In the genomic region with DNA sequence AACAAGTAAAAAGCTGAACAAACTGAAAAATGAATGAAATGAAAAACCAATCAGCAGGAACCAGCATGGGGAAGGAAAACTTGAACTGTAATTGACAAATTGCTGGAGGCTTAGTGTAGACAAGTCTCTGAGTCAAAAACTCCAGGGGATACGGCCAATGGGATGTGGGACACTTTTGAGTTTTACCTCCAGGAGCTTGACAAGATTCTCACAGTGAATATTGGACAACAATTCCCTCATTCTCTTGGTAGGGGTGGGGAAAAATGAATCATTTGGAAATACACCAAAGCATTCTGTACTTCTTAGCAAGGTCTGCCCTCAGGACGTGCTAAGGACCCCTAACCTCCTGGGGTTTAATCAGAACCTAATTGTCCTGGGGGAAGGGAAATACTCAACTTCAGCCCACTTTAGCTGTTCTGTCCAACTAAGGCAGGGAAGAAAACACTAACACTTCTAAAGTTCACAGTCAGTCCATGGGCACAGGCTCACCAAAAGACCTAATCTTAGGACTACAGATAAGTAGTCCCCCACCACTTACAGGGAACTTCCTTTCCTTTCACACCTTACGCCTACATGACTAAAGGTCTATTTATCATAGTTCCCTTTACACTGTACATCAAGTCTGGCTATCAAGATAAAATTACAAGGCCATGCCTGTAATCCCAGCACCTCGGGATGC, we compare ENCODE assay signal across 1 cellular context.
TF ChIP-seq lines count a peak whose summit lies in the region.

No MANE protein-coding gene starts in this region.

TF ChIP-seq in K562, 482 proteins besides CTCF, POLR2A, EP300 and RAD21 (continued from another document and continues in another):
- TF ChIP-seq, protein P1, sequence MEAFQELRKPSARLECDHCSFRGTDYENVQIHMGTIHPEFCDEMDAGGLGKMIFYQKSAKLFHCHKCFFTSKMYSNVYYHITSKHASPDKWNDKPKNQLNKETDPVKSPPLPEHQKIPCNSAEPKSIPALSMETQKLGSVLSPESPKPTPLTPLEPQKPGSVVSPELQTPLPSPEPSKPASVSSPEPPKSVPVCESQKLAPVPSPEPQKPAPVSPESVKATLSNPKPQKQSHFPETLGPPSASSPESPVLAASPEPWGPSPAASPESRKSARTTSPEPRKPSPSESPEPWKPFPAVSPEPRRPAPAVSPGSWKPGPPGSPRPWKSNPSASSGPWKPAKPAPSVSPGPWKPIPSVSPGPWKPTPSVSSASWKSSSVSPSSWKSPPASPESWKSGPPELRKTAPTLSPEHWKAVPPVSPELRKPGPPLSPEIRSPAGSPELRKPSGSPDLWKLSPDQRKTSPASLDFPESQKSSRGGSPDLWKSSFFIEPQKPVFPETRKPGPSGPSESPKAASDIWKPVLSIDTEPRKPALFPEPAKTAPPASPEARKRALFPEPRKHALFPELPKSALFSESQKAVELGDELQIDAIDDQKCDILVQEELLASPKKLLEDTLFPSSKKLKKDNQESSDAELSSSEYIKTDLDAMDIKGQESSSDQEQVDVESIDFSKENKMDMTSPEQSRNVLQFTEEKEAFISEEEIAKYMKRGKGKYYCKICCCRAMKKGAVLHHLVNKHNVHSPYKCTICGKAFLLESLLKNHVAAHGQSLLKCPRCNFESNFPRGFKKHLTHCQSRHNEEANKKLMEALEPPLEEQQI (IDR thresholded peaks at IDR 0.05), result no peak
- no peak for TF ChIP-seq ZNF584 (CRISPR knock-in tag; IDR thresholded peaks at IDR 0.05; ENCODE audit: low read depth)
- 0 out of 2 replicates have a peak, but pooled peaks have one; percentile 33 for TF ChIP-seq FOXM1 (IDR thresholded peaks at IDR 0.05; ENCODE audit: low read depth)
- TF ChIP-seq FOXM1 (CRISPR knock-in tag; IDR thresholded peaks at IDR 0.05; ENCODE audit: low read depth), result no peak
- no peak for TF ChIP-seq NFIX (CRISPR knock-in tag; IDR thresholded peaks at IDR 0.05; ENCODE audit: low read depth)
- TF ChIP-seq POLR2AphosphoS2 (IDR thresholded peaks at IDR 0.05; ENCODE audit: low read length), result no peak
- no peak for TF ChIP-seq ATF6 (CRISPR knock-in tag; IDR thresholded peaks at IDR 0.05)
- no peak for TF ChIP-seq RAD51 (IDR thresholded peaks at IDR 0.05; ENCODE audit: borderline replicate concordance, low read depth)
- no peak; the same call in 1 of the 2 replicates for TF ChIP-seq CC2D1A (IDR thresholded peaks at IDR 0.05)
- no peak for TF ChIP-seq CHD2 (IDR thresholded peaks at IDR 0.05; ENCODE audit: low read depth, low read length)
- no peak for TF ChIP-seq ZNF217 (CRISPR knock-in tag; IDR thresholded peaks at IDR 0.05)
- TF ChIP-seq CBX8 (IDR thresholded peaks at IDR 0.05; ENCODE audit: borderline replicate concordance, extremely low read depth, low read depth, low read length, poor library complexity, severe bottlenecking), result no peak
- no peak for TF ChIP-seq DIDO1 (tag; IDR thresholded peaks at IDR 0.05; ENCODE audit: low read depth)
- no peak for TF ChIP-seq MEF2A (IDR thresholded peaks at IDR 0.05; ENCODE audit: control insufficient read depth, low read depth, low read length)
- no peak for TF ChIP-seq KAT8 (IDR thresholded peaks at IDR 0.05; ENCODE audit: low read depth)
- no peak for TF ChIP-seq ESRRA (IDR thresholded peaks at IDR 0.05; ENCODE audit: borderline replicate concordance, low read depth)
- TF ChIP-seq TAL1 (IDR thresholded peaks at IDR 0.05), result peak; percentile 72
- TF ChIP-seq NFRKB (IDR thresholded peaks at IDR 0.05; ENCODE audit: low read depth), result no peak
- TF ChIP-seq, protein P2, sequence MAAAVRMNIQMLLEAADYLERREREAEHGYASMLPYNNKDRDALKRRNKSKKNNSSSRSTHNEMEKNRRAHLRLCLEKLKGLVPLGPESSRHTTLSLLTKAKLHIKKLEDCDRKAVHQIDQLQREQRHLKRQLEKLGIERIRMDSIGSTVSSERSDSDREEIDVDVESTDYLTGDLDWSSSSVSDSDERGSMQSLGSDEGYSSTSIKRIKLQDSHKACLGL (CRISPR knock-in tag; IDR thresholded peaks at IDR 0.05; ENCODE audit: borderline replicate concordance, poor library complexity, severe bottlenecking), result no peak
- TF ChIP-seq, protein P3, sequence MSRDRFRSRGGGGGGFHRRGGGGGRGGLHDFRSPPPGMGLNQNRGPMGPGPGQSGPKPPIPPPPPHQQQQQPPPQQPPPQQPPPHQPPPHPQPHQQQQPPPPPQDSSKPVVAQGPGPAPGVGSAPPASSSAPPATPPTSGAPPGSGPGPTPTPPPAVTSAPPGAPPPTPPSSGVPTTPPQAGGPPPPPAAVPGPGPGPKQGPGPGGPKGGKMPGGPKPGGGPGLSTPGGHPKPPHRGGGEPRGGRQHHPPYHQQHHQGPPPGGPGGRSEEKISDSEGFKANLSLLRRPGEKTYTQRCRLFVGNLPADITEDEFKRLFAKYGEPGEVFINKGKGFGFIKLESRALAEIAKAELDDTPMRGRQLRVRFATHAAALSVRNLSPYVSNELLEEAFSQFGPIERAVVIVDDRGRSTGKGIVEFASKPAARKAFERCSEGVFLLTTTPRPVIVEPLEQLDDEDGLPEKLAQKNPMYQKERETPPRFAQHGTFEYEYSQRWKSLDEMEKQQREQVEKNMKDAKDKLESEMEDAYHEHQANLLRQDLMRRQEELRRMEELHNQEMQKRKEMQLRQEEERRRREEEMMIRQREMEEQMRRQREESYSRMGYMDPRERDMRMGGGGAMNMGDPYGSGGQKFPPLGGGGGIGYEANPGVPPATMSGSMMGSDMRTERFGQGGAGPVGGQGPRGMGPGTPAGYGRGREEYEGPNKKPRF (IDR thresholded peaks at IDR 0.05; ENCODE audit: low read depth, low read length), result no peak
- TF ChIP-seq ZNF512 (tag; IDR thresholded peaks at IDR 0.05), result no peak
- TF ChIP-seq RBBP5 (IDR thresholded peaks at IDR 0.05; ENCODE audit: borderline replicate concordance, insufficient read depth, low read length, poor library complexity, severe bottlenecking), result no peak
- no peak for TF ChIP-seq ZNF347 (CRISPR knock-in tag; IDR thresholded peaks at IDR 0.05; ENCODE audit: low read depth)
- TF ChIP-seq, protein P4, sequence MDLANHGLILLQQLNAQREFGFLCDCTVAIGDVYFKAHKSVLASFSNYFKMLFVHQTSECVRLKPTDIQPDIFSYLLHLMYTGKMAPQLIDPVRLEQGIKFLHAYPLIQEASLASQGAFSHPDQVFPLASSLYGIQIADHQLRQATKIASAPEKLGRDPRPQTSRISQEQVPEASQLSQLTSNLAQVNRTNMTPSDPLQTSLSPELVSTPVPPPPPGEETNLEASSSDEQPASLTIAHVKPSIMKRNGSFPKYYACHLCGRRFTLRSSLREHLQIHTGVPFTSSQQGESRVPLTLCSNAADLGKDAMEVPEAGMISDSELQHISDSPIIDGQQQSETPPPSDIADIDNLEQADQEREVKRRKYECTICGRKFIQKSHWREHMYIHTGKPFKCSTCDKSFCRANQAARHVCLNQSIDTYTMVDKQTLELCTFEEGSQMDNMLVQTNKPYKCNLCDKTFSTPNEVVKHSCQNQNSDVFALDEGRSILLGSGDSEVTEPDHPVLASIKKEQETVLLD (IDR thresholded peaks at IDR 0.05), result peak; percentile 47; the same call in 1 of the 2 replicates
- TF ChIP-seq, protein P5, sequence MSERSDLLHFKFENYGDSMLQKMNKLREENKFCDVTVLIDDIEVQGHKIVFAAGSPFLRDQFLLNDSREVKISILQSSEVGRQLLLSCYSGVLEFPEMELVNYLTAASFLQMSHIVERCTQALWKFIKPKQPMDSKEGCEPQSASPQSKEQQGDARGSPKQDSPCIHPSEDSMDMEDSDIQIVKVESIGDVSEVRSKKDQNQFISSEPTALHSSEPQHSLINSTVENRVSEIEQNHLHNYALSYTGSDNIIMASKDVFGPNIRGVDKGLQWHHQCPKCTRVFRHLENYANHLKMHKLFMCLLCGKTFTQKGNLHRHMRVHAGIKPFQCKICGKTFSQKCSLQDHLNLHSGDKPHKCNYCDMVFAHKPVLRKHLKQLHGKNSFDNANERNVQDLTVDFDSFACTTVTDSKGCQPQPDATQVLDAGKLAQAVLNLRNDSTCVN (CRISPR knock-in tag; IDR thresholded peaks at IDR 0.05), result no peak
- TF ChIP-seq SREBF2 (CRISPR knock-in tag; IDR thresholded peaks at IDR 0.05), result no peak
- TF ChIP-seq ZNF511 (CRISPR knock-in tag; IDR thresholded peaks at IDR 0.05), result no peak
- TF ChIP-seq STAT5A (IDR thresholded peaks at IDR 0.05; ENCODE audit: borderline replicate concordance, low read length), result peak; percentile 47
- peak; percentile 92 for TF ChIP-seq CBFA2T3 (IDR thresholded peaks at IDR 0.05)
- no peak for TF ChIP-seq HDAC8 (tag; IDR thresholded peaks at IDR 0.05)
- TF ChIP-seq HES1 (IDR thresholded peaks at IDR 0.05; ENCODE audit: low read depth), result 0 out of 2 replicates have a peak, but pooled peaks have one; percentile 9
- no peak for TF ChIP-seq XRCC3 (IDR thresholded peaks at IDR 0.05)
- no peak for TF ChIP-seq POLR2B (IDR thresholded peaks at IDR 0.05; ENCODE audit: low read depth, partially characterized antibody)
- no peak for TF ChIP-seq SIRT6 (IDR thresholded peaks at IDR 0.05; ENCODE audit: low read depth, low read length)
- no peak for TF ChIP-seq ZKSCAN3 (CRISPR knock-in tag; IDR thresholded peaks at IDR 0.05)
- TF ChIP-seq KLF6 (CRISPR knock-in tag; IDR thresholded peaks at IDR 0.05; ENCODE audit: borderline replicate concordance), result no peak
- TF ChIP-seq, protein P6, sequence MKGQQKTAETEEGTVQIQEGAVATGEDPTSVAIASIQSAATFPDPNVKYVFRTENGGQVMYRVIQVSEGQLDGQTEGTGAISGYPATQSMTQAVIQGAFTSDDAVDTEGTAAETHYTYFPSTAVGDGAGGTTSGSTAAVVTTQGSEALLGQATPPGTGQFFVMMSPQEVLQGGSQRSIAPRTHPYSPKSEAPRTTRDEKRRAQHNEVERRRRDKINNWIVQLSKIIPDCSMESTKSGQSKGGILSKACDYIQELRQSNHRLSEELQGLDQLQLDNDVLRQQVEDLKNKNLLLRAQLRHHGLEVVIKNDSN (CRISPR knock-in tag; IDR thresholded peaks at IDR 0.05), result no peak
- no peak for TF ChIP-seq PPARD (CRISPR knock-in tag; IDR thresholded peaks at IDR 0.05)
- no peak for TF ChIP-seq JUN (IDR thresholded peaks at IDR 0.05; ENCODE audit: borderline replicate concordance, low read depth, low read length)
- no peak for TF ChIP-seq JUN (CRISPR knock-in tag; IDR thresholded peaks at IDR 0.05; ENCODE audit: borderline replicate concordance)
- TF ChIP-seq NFATC3 (IDR thresholded peaks at IDR 0.05), result no peak
- peak; percentile 86 for TF ChIP-seq ARID1B (IDR thresholded peaks at IDR 0.05)
- no peak for TF ChIP-seq CHCHD3 (CRISPR knock-in tag; IDR thresholded peaks at IDR 0.05)
- TF ChIP-seq, protein P7, sequence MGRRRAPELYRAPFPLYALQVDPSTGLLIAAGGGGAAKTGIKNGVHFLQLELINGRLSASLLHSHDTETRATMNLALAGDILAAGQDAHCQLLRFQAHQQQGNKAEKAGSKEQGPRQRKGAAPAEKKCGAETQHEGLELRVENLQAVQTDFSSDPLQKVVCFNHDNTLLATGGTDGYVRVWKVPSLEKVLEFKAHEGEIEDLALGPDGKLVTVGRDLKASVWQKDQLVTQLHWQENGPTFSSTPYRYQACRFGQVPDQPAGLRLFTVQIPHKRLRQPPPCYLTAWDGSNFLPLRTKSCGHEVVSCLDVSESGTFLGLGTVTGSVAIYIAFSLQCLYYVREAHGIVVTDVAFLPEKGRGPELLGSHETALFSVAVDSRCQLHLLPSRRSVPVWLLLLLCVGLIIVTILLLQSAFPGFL (CRISPR knock-in tag; IDR thresholded peaks at IDR 0.05), result no peak
